In the genomic region with DNA sequence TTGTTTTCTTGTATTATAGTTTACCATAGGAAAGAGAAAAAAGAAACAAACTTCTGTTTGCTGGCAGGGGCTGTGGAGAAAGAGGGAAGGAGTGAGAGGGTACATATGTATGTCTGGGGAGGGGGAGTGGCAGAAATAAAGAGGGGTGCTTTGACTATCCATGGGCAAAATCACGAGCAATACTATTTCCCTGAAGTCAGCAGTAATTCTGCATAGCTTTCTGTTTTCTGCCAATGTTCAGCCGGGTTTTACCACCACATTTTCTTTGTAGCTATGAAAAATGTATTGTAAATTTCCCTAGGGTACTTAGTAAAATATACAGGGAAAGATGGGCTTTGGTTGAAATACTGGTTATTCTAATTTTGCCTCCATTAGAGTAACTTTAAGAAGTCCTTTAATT, we compare ENCODE assay signal across 14 cellular contexts.
"Had no signal": no experiment of that assay in that cellular context is flagged by ENCODE, and none has a peak within 500 bp of the region (broad histone marks: within the 10 kb centered on the region; RNA-seq: fewer than 3 reads in every experiment).

No MANE protein-coding gene starts in this region.

- H3K4me1 Mint-ChIP-seq: stimulated activated naive B cell treated with anti-CD40 and anti-IgM and Interleukin-4, amounts not matched to agents 10 μg/mL and 1 μg/mL and 100 μg/mL, for 72 hours; T-cell had no signal

- H3K27ac Mint-ChIP-seq: activated T-helper 1 cell treated with anti-CD3 and anti-CD28 coated beads, Interleukin-12 subunit alpha, Interleukin-12 subunit beta, Interleukin-2, Interleukin-4 antibody, amounts not matched to agents 30 ng/mL and 10 ng/mL and 1 ng/mL, durations not matched to agents 14 hours and 24 hours and 36 hours; T-cell had no signal

- H3K4me2 ChIP-seq: smooth muscle cell had no signal

- H3K4me1 ChIP-seq: gastroesophageal sphincter, upper lobe of left lung had no signal

- H3K9me3 ChIP-seq: gastroesophageal sphincter, neutrophil, upper lobe of left lung had no signal

- H3K9me3 Mint-ChIP-seq: activated T-helper 1 cell treated with anti-CD3 and anti-CD28 coated beads, Interleukin-12 subunit alpha, Interleukin-12 subunit beta, Interleukin-2, Interleukin-4 antibody, amounts not matched to agents 30 ng/mL and 10 ng/mL and 1 ng/mL, durations not matched to agents 14 hours and 24 hours and 36 hours; stimulated activated naive B cell treated with anti-CD40 and anti-IgM and Interleukin-4, amounts not matched to agents 10 μg/mL and 1 μg/mL and 100 μg/mL, for 72 hours; T-cell had no signal

- H3K27ac ChIP-seq: coronary artery, epithelial cell of prostate, gastroesophageal sphincter, neutrophil, upper lobe of left lung, WERI-Rb-1 had no signal

- H3K4me3 ChIP-seq: coronary artery, gastroesophageal sphincter, smooth muscle cell, upper lobe of left lung had no signal

- H3K27me3 Mint-ChIP-seq: stimulated activated naive B cell treated with anti-CD40 and anti-IgM and Interleukin-4, amounts not matched to agents 10 μg/mL and 1 μg/mL and 100 μg/mL, for 72 hours; T-cell had no signal

- H3K27me3 ChIP-seq: gastroesophageal sphincter, neutrophil, upper lobe of left lung had no signal

- DNase-seq: activated CD4-positive, alpha-beta T cell treated with anti-CD3 and anti-CD28 coated beads for 4 hours; activated naive CD4-positive, alpha-beta T cell treated with Interleukin-2 at 50 U/mL for 16 hours; effector memory CD4-positive, alpha-beta T cell; right cardiac atrium; stimulated activated naive B cell treated with anti-CD40 and anti-IgM and Interleukin-4, amounts not matched to agents 10 μg/mL and 1 μg/mL and 100 μg/mL, for 72 hours; T-cell; upper lobe of left lung; WERI-Rb-1 had no signal

- H3K4me3 Mint-ChIP-seq: activated T-helper 1 cell treated with anti-CD3 and anti-CD28 coated beads, Interleukin-12 subunit alpha, Interleukin-12 subunit beta, Interleukin-2, Interleukin-4 antibody, amounts not matched to agents 30 ng/mL and 10 ng/mL and 1 ng/mL, durations not matched to agents 14 hours and 24 hours and 36 hours; stimulated activated naive B cell treated with anti-CD40 and anti-IgM and Interleukin-4, amounts not matched to agents 10 μg/mL and 1 μg/mL and 100 μg/mL, for 72 hours; T-cell had no signal
